15 cellular contexts compared by ENCODE assay signal in genomic region chr4:187493661-187494060, GRCh38.
DNase-seq lines count a peak whose midpoint lies in the region; TF ChIP-seq lines count a peak whose summit lies in the region.
"Had no signal": no experiment of that assay in that cellular context is flagged by ENCODE, and none has a peak within 500 bp of the region (broad histone marks: within the 10 kb centered on the region; RNA-seq: fewer than 3 reads in every experiment).

No MANE protein-coding gene starts in this region.

- no peak overlapping the region for H3K4me3 ChIP-seq in SK-N-MC

- peak; percentile 66 for DNase-seq in EH (ENCODE audit: low read depth)
- DNase-seq in HFFc6, result peak; percentile 14
- no peak for DNase-seq in SK-N-MC (ENCODE audit: low read depth, low spot score)
- no peak for DNase-seq in stimulated activated CD4-positive, alpha-beta T cell treated with anti-CD3 and anti-CD28 coated beads, Interleukin-2, amount 100 ng/mL, for 48 hours
- no peak for DNase-seq in RPMI8226
- DNase-seq in superior temporal gyrus (ENCODE audit: extremely low spot score), result no peak
- DNase-seq: ACHN; BE2C; Caco-2; CD4-positive, alpha-beta T cell; GF-D8; GOT3; H7 had no signal

- H3K4me3 Mint-ChIP-seq in HFFc6, result no peak overlapping the region
- H3K4me3 Mint-ChIP-seq: CD4-positive, alpha-beta T cell; IgD-negative memory B cell had no signal

- H3K9ac ChIP-seq in SK-N-MC (ENCODE audit: insufficient read length), result no peak overlapping the region

- no peaks in the 10 kb centered on the region for H3K9me3 ChIP-seq in SK-N-MC (ENCODE audit: low read depth, low read length)
- H3K9me3 ChIP-seq: BE2C, Caco-2 had no signal

- H3K27ac Mint-ChIP-seq in HFFc6, result peak overlapping the region; percentile 2; the same call in 1 of the 2 replicates
- H3K27ac Mint-ChIP-seq: CD4-positive, alpha-beta T cell; IgD-negative memory B cell had no signal

- H3K36me3 Mint-ChIP-seq in HFFc6 (ENCODE audit: low read depth), result peaks cover 9% of the 10 kb centered on the region
- H3K36me3 Mint-ChIP-seq: IgD-negative memory B cell had no signal

- peak overlapping the region; percentile 35; the same call in 1 of the 2 replicates for H3K27ac ChIP-seq in SK-N-MC
- H3K27ac ChIP-seq: C4-2B had no signal

- peaks cover 12% of the 10 kb centered on the region; the same call in 1 of the 2 replicates for H3K9me3 Mint-ChIP-seq in HFFc6

- no peak for TF ChIP-seq CTCF in HFFc6 (IDR thresholded peaks at IDR 0.05)

- H3K36me3 ChIP-seq in SK-N-MC (ENCODE audit: insufficient read depth, low read length), result no peaks in the 10 kb centered on the region
- H3K36me3 ChIP-seq: BE2C had no signal

- no peaks in the 10 kb centered on the region for H3K27me3 Mint-ChIP-seq in HFFc6 (ENCODE audit: insufficient read depth)
- H3K27me3 Mint-ChIP-seq: CD4-positive, alpha-beta T cell; IgD-negative memory B cell had no signal

- H3K4me1 Mint-ChIP-seq in HFFc6 (ENCODE audit: low read depth), result peaks cover 24% of the 10 kb centered on the region
- H3K4me1 Mint-ChIP-seq: IgD-negative memory B cell had no signal

Comparison
In these comparisons a context has a peak if more than half of its experiments do, and no peak if none do; other contexts are left out.
1. DNase-seq: peak in EH (single experiment) and HFFc6 (single experiment); none in SK-N-MC (single experiment), stimulated activated CD4-positive, alpha-beta T cell treated with anti-CD3 and anti-CD28 coated beads, Interleukin-2, amount 100 ng/mL, for 48 hours (0 of 2), RPMI8226 (single experiment) and superior temporal gyrus (single experiment).